Comparison of ENCODE assay signal across 8 cellular contexts in the genomic region with DNA sequence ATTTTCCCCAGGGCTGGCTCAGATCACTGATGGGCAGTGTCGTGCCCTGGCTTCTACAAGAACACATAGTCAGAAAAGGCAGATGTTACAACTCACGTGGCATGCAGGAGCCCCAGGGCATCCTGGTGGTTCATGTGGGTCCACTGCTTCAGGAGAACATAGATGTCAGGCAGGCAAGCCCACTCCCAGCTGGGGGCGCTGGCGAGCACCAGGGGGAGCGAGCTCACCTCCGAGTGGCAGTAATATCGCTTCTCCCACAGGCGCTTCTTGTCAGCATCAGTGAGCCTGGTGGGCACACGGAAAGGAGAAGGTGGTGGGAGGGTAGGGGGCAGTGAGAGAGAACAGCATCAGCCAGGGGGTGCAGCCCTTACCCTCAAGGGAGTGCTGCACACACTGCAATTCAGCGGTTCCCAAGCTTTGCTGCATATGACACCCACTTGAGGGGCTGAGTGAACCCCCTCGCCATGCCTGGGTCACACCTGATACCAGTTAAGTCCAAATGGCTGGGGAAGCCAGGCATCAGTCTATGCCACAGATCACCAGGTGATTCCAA. TPM values are rescaled to one million over a fixed set of nuclear protein-coding genes. Genes with fewer than 3 reads are reported as not detected.
DNase-seq lines count a peak whose midpoint lies in the region; ATAC-seq, FAIRE-seq and TF ChIP-seq lines count a peak whose summit lies in the region.

No MANE protein-coding gene starts in this region.

- H3K4me1 ChIP-seq in testis: peaks cover 27% of the 10 kb centered on the region

- DNase-seq in AG08395 (ENCODE audit: low spot score): peak; percentile 24
- peak; percentile 41 for DNase-seq in GM12891 (ENCODE audit: insufficient read length, low spot score)
- peak; percentile 36 for DNase-seq in NCI-H2171 (lab: John Stamatoyannopoulos, UW)
- peak; percentile 85 for DNase-seq in activated CD8-positive, alpha-beta memory T cell treated with anti-CD3 and anti-CD28 coated beads, Interleukin-2, amount 50 U/mL, for 48 hours
- DNase-seq in fibroblast of villous mesenchyme (ENCODE audit: low read depth): no peak
- peak; percentile 18 for DNase-seq in stimulated activated CD8-positive, alpha-beta memory T cell treated with anti-CD3 and anti-CD28 coated beads, Interleukin-15, amount 100 ng/mL, for 24 hours (ENCODE audit: low read depth)
- no peak for DNase-seq in testis

- H3K27ac ChIP-seq in testis: no peak overlapping the region

- WGBS in testis, 2 donors: 70 to 82% methylated on average over 11 of the region's 11 CpGs

- peak; percentile 45 for FAIRE-seq in GM12891 (lab: Jason Lieb, UNC)

- no peaks in the 10 kb centered on the region for H3K27me3 ChIP-seq in testis

- intact Hi-C loops in testis (cut with DNase I; ENCODE audit: low total_unique reads): no loop called here

- ATAC-seq in HG02981 (IDR thresholded peaks at IDR 0.05; ENCODE audit: unreplicated experiment): no peak

- no peak for TF ChIP-seq POLR2A in GM12891 (IDR thresholded peaks at IDR 0.05; ENCODE audit: low read depth, low read length)
- TF ChIP-seq POLR2A in testis (IDR thresholded peaks at IDR 0.05): no peak

- TF ChIP-seq CTCF in fibroblast of villous mesenchyme (IDR thresholded peaks at IDR 0.05; ENCODE audit: insufficient read depth, low read depth, low read length) (peak; percentile 60), testis (IDR thresholded peaks at IDR 0.05) (no peak)

- no peak overlapping the region for H3K4me3 ChIP-seq in fibroblast of villous mesenchyme (ENCODE audit: low read depth, low read length)
- no peak overlapping the region for H3K4me3 ChIP-seq in testis

- H3K36me3 ChIP-seq in testis (ENCODE audit: low read depth, missing control alignments): no peaks in the 10 kb centered on the region

- H3K9me3 ChIP-seq in testis: no peaks in the 10 kb centered on the region

TF ChIP-seq in GM12891, 5 proteins besides CTCF, POLR2A, EP300 and RAD21:
- TF ChIP-seq PAX5 (IDR thresholded peaks at IDR 0.05; ENCODE audit: insufficient read depth, low read length, severe bottlenecking): no peak
- no peak for TF ChIP-seq POLR2AphosphoS5 (IDR thresholded peaks at IDR 0.05; ENCODE audit: low read depth, low read length)
- no peak for TF ChIP-seq POU2F2 (IDR thresholded peaks at IDR 0.05; ENCODE audit: low read depth, low read length)
- TF ChIP-seq TAF1 (IDR thresholded peaks at IDR 0.05; ENCODE audit: low read depth, low read length): no peak
- no peak for TF ChIP-seq SPI1 (IDR thresholded peaks at IDR 0.05; ENCODE audit: low read depth, low read length)

RNA-seq across cellular contexts. Expression of a gene that starts 34.3 kb away (rescaled TPM):
- polyA plus RNA-seq in GM12891 (2012; ENCODE audit: low read depth, missing spikeins): 11.2 TPM
- 35.1 and 49.7 TPM in 2 replicates for total RNA-seq in fibroblast of villous mesenchyme
- total RNA-seq in testis: 10 to 100 TPM; 40.1 to 42.0 TPM
- 22.5 TPM for polyA plus RNA-seq in testis (ENCODE audit: insufficient read depth, low read depth, low replicate concordance)

RNA-seq across cellular contexts. Expression of a gene that starts 48.7 kb away (rescaled TPM):
- 6.4 TPM for polyA plus RNA-seq in GM12891 (2012; ENCODE audit: low read depth, missing spikeins)
- 7.3 and 8.4 TPM in 2 replicates for total RNA-seq in fibroblast of villous mesenchyme
- total RNA-seq in testis: 10 to 100 TPM; 12.7 to 20.1 TPM
- polyA plus RNA-seq in testis (ENCODE audit: insufficient read depth, low read depth, low replicate concordance): 7.6 TPM

Comparison
In these comparisons a context has a peak if more than half of its experiments do, and no peak if none do; other contexts are left out.
1. DNase-seq: peak in AG08395 (single experiment), GM12891 (single experiment), NCI-H2171 (single experiment), activated CD8-positive, alpha-beta memory T cell treated with anti-CD3 and anti-CD28 coated beads, Interleukin-2, amount 50 U/mL, for 48 hours (single experiment) and stimulated activated CD8-positive, alpha-beta memory T cell treated with anti-CD3 and anti-CD28 coated beads, Interleukin-15, amount 100 ng/mL, for 24 hours (single experiment); none in fibroblast of villous mesenchyme (single experiment) and testis (single experiment).